Comparison of ENCODE assay signal across 8 cellular contexts in genomic region chr12:30847259-30847658, GRCh38.
DNase-seq lines count a peak whose midpoint lies in the region; ATAC-seq, FAIRE-seq and TF ChIP-seq lines count a peak whose summit lies in the region.

No MANE protein-coding gene starts in this region.

- H3K27ac Mint-ChIP-seq in CD8-positive, alpha-beta T cell = no peak overlapping the region
- H3K27ac Mint-ChIP-seq in activated T-helper 17 cell treated with anti-CD3 and anti-CD28 coated beads, Interleukin-2, amount 50 U/mL, for 72 hours = no peak overlapping the region

- no peaks in the 10 kb centered on the region for H3K36me3 ChIP-seq in CD8-positive, alpha-beta T cell (ENCODE audit: insufficient read depth, low read length)
- no peaks in the 10 kb centered on the region for H3K36me3 ChIP-seq in tibial artery

- H3K4me1 Mint-ChIP-seq in CD8-positive, alpha-beta T cell (ENCODE audit: low read depth) = peaks cover 10% of the 10 kb centered on the region
- H3K4me1 Mint-ChIP-seq in activated T-helper 17 cell treated with anti-CD3 and anti-CD28 coated beads, Interleukin-2, amount 50 U/mL, for 72 hours = no peaks in the 10 kb centered on the region

- H3K27ac ChIP-seq in CD8-positive, alpha-beta T cell (ENCODE audit: low read depth, low read length) = no peak overlapping the region
- no peak overlapping the region for H3K27ac ChIP-seq in tibial artery

- POLR2A ChIA-PET in CD8-positive, alpha-beta T cell (lab: Charles Lee) = no interaction called here

- no peaks in the 10 kb centered on the region for H3K4me1 ChIP-seq in CD8-positive, alpha-beta T cell (ENCODE audit: insufficient read depth, low read length)
- H3K4me1 ChIP-seq in tibial artery = peaks cover 0 to 3% (median 0%) of the 10 kb centered on the region in 4 donors

- CTCF ChIA-PET in CD8-positive, alpha-beta T cell (lab: Charles Lee) = interaction anchor here (0.7 to 3.3 kb wide), 6 partner anchors 8 to 425 kb away, joined by 3 to 12 read pairs (median 4); no protein-coding TSS in a partner anchor

- no peaks in the 10 kb centered on the region for H3K9me3 ChIP-seq in CD8-positive, alpha-beta T cell (ENCODE audit: low read length)
- H3K9me3 ChIP-seq in tibial artery = no peaks in the 10 kb centered on the region

- peak; percentile 86 for FAIRE-seq in H54 (lab: Jason Lieb, UNC)

- TF ChIP-seq POLR2A in H54 (IDR thresholded peaks at IDR 0.05; ENCODE audit: low read depth, low read length) = no peak

- H3K27me3 Mint-ChIP-seq in CD8-positive, alpha-beta T cell (ENCODE audit: low read depth) = no peaks in the 10 kb centered on the region
- no peaks in the 10 kb centered on the region for H3K27me3 Mint-ChIP-seq in activated T-helper 17 cell treated with anti-CD3 and anti-CD28 coated beads, Interleukin-2, amount 50 U/mL, for 72 hours

- H3K4me3 ChIP-seq in CD8-positive, alpha-beta T cell (ENCODE audit: low read depth, low read length) = no peak overlapping the region
- H3K4me3 ChIP-seq in tibial artery = no peak overlapping the region

- H3K27me3 ChIP-seq in CD8-positive, alpha-beta T cell (ENCODE audit: insufficient read depth, low read length) = no peaks in the 10 kb centered on the region
- peaks cover 0 to 16% of the 10 kb centered on the region in 2 donors for H3K27me3 ChIP-seq in tibial artery

- H3K4me3 Mint-ChIP-seq in CD8-positive, alpha-beta T cell = no peak overlapping the region
- no peak overlapping the region for H3K4me3 Mint-ChIP-seq in activated T-helper 17 cell treated with anti-CD3 and anti-CD28 coated beads, Interleukin-2, amount 50 U/mL, for 72 hours

- H3K9me3 Mint-ChIP-seq in CD8-positive, alpha-beta T cell = no peaks in the 10 kb centered on the region
- H3K9me3 Mint-ChIP-seq in activated T-helper 17 cell treated with anti-CD3 and anti-CD28 coated beads, Interleukin-2, amount 50 U/mL, for 72 hours = no peaks in the 10 kb centered on the region

- H3K36me3 Mint-ChIP-seq in CD8-positive, alpha-beta T cell = peaks cover 8% of the 10 kb centered on the region
- H3K36me3 Mint-ChIP-seq in activated T-helper 17 cell treated with anti-CD3 and anti-CD28 coated beads, Interleukin-2, amount 50 U/mL, for 72 hours (ENCODE audit: low read depth) = no peaks in the 10 kb centered on the region

- DNase-seq in CD8-positive, alpha-beta T cell = no peak
- DNase-seq in H54 (ENCODE audit: insufficient read length, low spot score) = no peak
- peak; percentile 27 for DNase-seq in NCI-H226
- DNase-seq in inferior parietal cortex (ENCODE audit: extremely low spot score) = peak; percentile 74
- no peak for DNase-seq in tibial artery
- no peak for DNase-seq in AG20443 (ENCODE audit: low spot score)
- no peak for DNase-seq in activated naive CD4-positive, alpha-beta T cell (lab: John Stamatoyannopoulos, UW)

- peak; percentile 56 for TF ChIP-seq CTCF in CD8-positive, alpha-beta T cell (IDR thresholded peaks at IDR 0.05)
- peak; percentile 43 to 52 for TF ChIP-seq CTCF in tibial artery (IDR thresholded peaks at IDR 0.05)

- ATAC-seq in CD8-positive, alpha-beta T cell = no peak
- ATAC-seq in activated T-helper 17 cell treated with anti-CD3 and anti-CD28 coated beads, Interleukin-2, amount 50 U/mL, for 72 hours (replicated peaks) = peak; percentile 36

- intact Hi-C loops in CD8-positive, alpha-beta T cell (cut with DNase I, micrococcal nuclease) = loop anchor here in 1 of 2 experiments (5.0 kb wide), 2 partner anchors 95 to 785 kb away; partner anchors contain the start of gene CAPRIN2
- intact Hi-C loops in tibial artery (cut with DNase I; ENCODE audit: low total_unique reads) = no loop called here

Comparison
In these comparisons a context has a peak if more than half of its experiments do, and no peak if none do; other contexts are left out.
1. DNase-seq: peak in NCI-H226 (single experiment) and inferior parietal cortex (single experiment); none in CD8-positive, alpha-beta T cell (0 of 7), H54 (single experiment), tibial artery (0 of 2), AG20443 (single experiment) and activated naive CD4-positive, alpha-beta T cell (0 of 4).